ENCODE assay signal across 8 cellular contexts in genomic region chr6:166997768-166998255, GRCh38. TPM values are rescaled to one million over a fixed set of nuclear protein-coding genes. Genes with fewer than 3 reads are reported as not detected.
DNase-seq lines count a peak whose midpoint lies in the region; ATAC-seq and TF ChIP-seq lines count a peak whose summit lies in the region.

No MANE protein-coding gene starts in this region.

- DNase-seq in NCI-H345 (lab: John Stamatoyannopoulos, UW) (peak; percentile 59), NCI-H345 treated with DMSO at 0.1 percent for 48 hours (lab: John Stamatoyannopoulos, UW; ENCODE audit: unreplicated experiment) (no peak), NCI-H526 treated with DMSO at 0.1 percent for 48 hours (lab: John Stamatoyannopoulos, UW) (peak; percentile 59), endothelial cell (ENCODE audit: low spot score) (peak; percentile 69), mucosa of descending colon (peak; percentile 76 to 84 (median 83))
- peak; percentile 67 to 79 for DNase-seq in activated CD4-positive, alpha-beta T cell treated with anti-CD3 and anti-CD28 coated beads, Interleukin-2, amount 50 U/mL, for 48 hours
- DNase-seq in stimulated activated naive B cell treated with anti-CD40 and anti-IgM and Interleukin-4, amounts not matched to agents 10 μg/mL and 1 μg/mL and 100 μg/mL, for 72 hours = peak; percentile 51

- H3K4me3 ChIP-seq in mucosa of descending colon = peak overlapping the region; percentile 99

- intact Hi-C loops in mucosa of descending colon (cut with DNase I, micrococcal nuclease) = loop anchor here in 1 of 2 donors (10.0 kb wide), 1 partner anchor 147 kb away; no protein-coding TSS in a partner anchor

- H3K27me3 Mint-ChIP-seq in endothelial cell (ENCODE audit: unreplicated experiment) = peaks cover 7% of the 10 kb centered on the region
- no peaks in the 10 kb centered on the region for H3K27me3 Mint-ChIP-seq in stimulated activated naive B cell treated with anti-CD40 and anti-IgM and Interleukin-4, amounts not matched to agents 10 μg/mL and 1 μg/mL and 100 μg/mL, for 72 hours

- H3K27ac Mint-ChIP-seq in endothelial cell (ENCODE audit: unreplicated experiment) = peak overlapping the region; percentile 54
- H3K27ac Mint-ChIP-seq in stimulated activated naive B cell treated with anti-CD40 and anti-IgM and Interleukin-4, amounts not matched to agents 10 μg/mL and 1 μg/mL and 100 μg/mL, for 72 hours = no peak overlapping the region

- peak overlapping the region; percentile 80 for H3K4me3 Mint-ChIP-seq in endothelial cell (ENCODE audit: unreplicated experiment)
- H3K4me3 Mint-ChIP-seq in stimulated activated naive B cell treated with anti-CD40 and anti-IgM and Interleukin-4, amounts not matched to agents 10 μg/mL and 1 μg/mL and 100 μg/mL, for 72 hours = peak overlapping the region; percentile 84 to 95

- TF ChIP-seq CTCF in endothelial cell (IDR thresholded peaks at IDR 0.05; ENCODE audit: unreplicated experiment) (peak; percentile 48), mucosa of descending colon (IDR thresholded peaks at IDR 0.05) (no peak)

- peaks cover 26% of the 10 kb centered on the region for H3K4me1 Mint-ChIP-seq in endothelial cell (ENCODE audit: unreplicated experiment)
- peaks cover 17 to 24% of the 10 kb centered on the region in 2 donors for H3K4me1 Mint-ChIP-seq in stimulated activated naive B cell treated with anti-CD40 and anti-IgM and Interleukin-4, amounts not matched to agents 10 μg/mL and 1 μg/mL and 100 μg/mL, for 72 hours

- no peaks in the 10 kb centered on the region for H3K36me3 ChIP-seq in mucosa of descending colon (ENCODE audit: low read depth)

- H3K9me3 ChIP-seq in mucosa of descending colon = no peaks in the 10 kb centered on the region

- H3K36me3 Mint-ChIP-seq in endothelial cell (ENCODE audit: low read depth, unreplicated experiment) = no peaks in the 10 kb centered on the region
- H3K36me3 Mint-ChIP-seq in stimulated activated naive B cell treated with anti-CD40 and anti-IgM and Interleukin-4, amounts not matched to agents 10 μg/mL and 1 μg/mL and 100 μg/mL, for 72 hours = peaks cover 3 to 7% of the 10 kb centered on the region in 2 donors

- H3K4me1 ChIP-seq in mucosa of descending colon (ENCODE audit: low read depth) = peaks cover 5% of the 10 kb centered on the region

- peak; percentile 26 for ATAC-seq in HG03045 (IDR thresholded peaks at IDR 0.05; ENCODE audit: unreplicated experiment)
- peak; percentile 67 for ATAC-seq in mucosa of descending colon
- ATAC-seq in stimulated activated naive B cell treated with anti-CD40 and anti-IgM and Interleukin-4, amounts not matched to agents 10 μg/mL and 1 μg/mL and 100 μg/mL, for 72 hours (replicated peaks) = peak; percentile 15 to 19

- H3K9me3 Mint-ChIP-seq in endothelial cell (ENCODE audit: unreplicated experiment) = no peaks in the 10 kb centered on the region
- no peaks in the 10 kb centered on the region for H3K9me3 Mint-ChIP-seq in stimulated activated naive B cell treated with anti-CD40 and anti-IgM and Interleukin-4, amounts not matched to agents 10 μg/mL and 1 μg/mL and 100 μg/mL, for 72 hours

RNA-seq across cellular contexts. Expression of gene CEP43, which starts 1.4 kb away (rescaled TPM):
- 23.3 TPM for total RNA-seq in endothelial cell (ENCODE audit: unreplicated experiment)
- total RNA-seq in mucosa of descending colon = 10 to 100 TPM; 20.4 to 24.7 (median 24.2) TPM

RNA-seq across cellular contexts. Expression of gene RNASET2, which starts 41.5 kb away (rescaled TPM):
- total RNA-seq in endothelial cell (ENCODE audit: unreplicated experiment) = 11.6 TPM
- total RNA-seq in mucosa of descending colon = 100 to 1,000 TPM in 2 of 3 donors, 10 to 100 TPM in 1; 60.1 to 127 (median 109) TPM

Comparison
In these comparisons a context has a peak if more than half of its experiments do, and no peak if none do; other contexts are left out.
1. ATAC-seq: peak in every context shown above with its lines; median percentile 67 in mucosa of descending colon; 26 in HG03045; 17 in stimulated activated naive B cell treated with anti-CD40 and anti-IgM and Interleukin-4, amounts not matched to agents 10 μg/mL and 1 μg/mL and 100 μg/mL, for 72 hours.